ENCODE assay signal across 1 cellular context in genomic region chr5:139768802-139769465, GRCh38.
TF ChIP-seq lines count a peak whose summit lies in the region.

No MANE protein-coding gene starts in this region.

TF ChIP-seq in HepG2, 621 proteins besides CTCF, POLR2A, EP300 and RAD21:
- 0 out of 2 replicates have a peak, but pooled peaks have one; percentile 8 for TF ChIP-seq CREB1 (IDR thresholded peaks at IDR 0.05)
- no peak for TF ChIP-seq CREB1 (CRISPR knock-in tag; IDR thresholded peaks at IDR 0.05)
- TF ChIP-seq ZKSCAN1 (IDR thresholded peaks at IDR 0.05; ENCODE audit: low read length), result peak; percentile 75
- peak; percentile 60 for TF ChIP-seq FOSL2 (CRISPR knock-in tag; IDR thresholded peaks at IDR 0.05)
- no peak for TF ChIP-seq ZBTB44 (CRISPR knock-in tag; IDR thresholded peaks at IDR 0.05)
- TF ChIP-seq ZNF232 (CRISPR knock-in tag; IDR thresholded peaks at IDR 0.05; ENCODE audit: borderline replicate concordance), result no peak
- no peak for TF ChIP-seq ZGPAT (CRISPR knock-in tag; IDR thresholded peaks at IDR 0.05)
- no peak for TF ChIP-seq SUZ12 (IDR thresholded peaks at IDR 0.05; ENCODE audit: low read depth, low read length)
TF ChIP-seq in HepG2: peak in this region for 3.
